26 cellular contexts compared by ENCODE assay signal in the genomic region with DNA sequence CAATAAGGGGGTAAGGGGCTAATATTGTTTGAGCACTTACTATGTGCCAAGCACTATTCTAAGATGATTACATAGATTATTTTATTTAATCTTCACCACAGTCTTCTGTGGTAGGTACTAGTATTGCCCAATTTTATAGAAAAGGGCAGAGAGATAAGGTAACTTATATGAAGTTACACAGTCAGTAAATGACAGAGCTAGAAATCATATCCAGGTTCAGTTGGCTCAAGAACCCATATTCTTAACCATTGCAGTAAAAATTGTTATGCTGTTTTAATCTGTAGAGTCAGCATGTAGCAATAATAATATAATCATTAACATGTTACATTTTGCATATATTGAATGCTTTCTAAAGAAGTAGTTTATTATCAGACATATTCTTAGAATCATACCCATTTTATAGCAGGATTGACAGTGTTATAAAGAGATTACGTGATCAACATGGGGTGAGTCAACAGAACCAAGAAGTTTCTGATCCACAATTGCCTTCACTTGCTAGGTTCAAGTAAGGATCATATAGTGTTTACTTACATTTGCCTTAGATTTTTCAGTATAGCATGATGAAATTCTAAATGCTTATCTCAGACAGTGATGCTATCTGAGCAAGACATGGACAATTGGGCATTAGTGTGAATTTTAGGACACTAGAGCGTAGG.
"Had no signal": no experiment of that assay in that cellular context is flagged by ENCODE, and none has a peak within 500 bp of the region (broad histone marks: within the 10 kb centered on the region; RNA-seq: fewer than 3 reads in every experiment).

No MANE protein-coding gene starts in this region.

- H3K27me3 ChIP-seq: ovary, right atrium auricular region, right lobe of liver, stomach, suprapubic skin, tibial artery, uterus had no signal

- H3K36me3 ChIP-seq: left ventricle myocardium inferior, ovary, right atrium auricular region, right lobe of liver, suprapubic skin, thoracic aorta, uterus had no signal

- H3K9me3 Mint-ChIP-seq: immature natural killer cell; mesothelial cell of epicardium; naive thymus-derived CD4-positive, alpha-beta T cell; stimulated activated naive B cell treated with anti-CD40 and anti-IgM and Interleukin-4, amounts not matched to agents 10 μg/mL and 1 μg/mL and 100 μg/mL, for 72 hours; type B pancreatic cell had no signal

- ATAC-seq: naive thymus-derived CD4-positive, alpha-beta T cell; natural killer cell treated with Interleukin-12 subunit alpha and Interleukin-12 subunit beta and Interleukin-15 and Interleukin-18, amount 100 ng/mL, for 72 hours; right lobe of liver; stimulated activated naive B cell treated with anti-CD40 and anti-IgM and Interleukin-4, amounts not matched to agents 10 μg/mL and 1 μg/mL and 100 μg/mL, for 72 hours; stimulated activated naive CD8-positive, alpha-beta T cell treated with anti-CD3 and anti-CD28 coated beads, Interleukin-15, Interleukin-2, amounts not matched to agents 100 U/mL and 50 U/mL, for 24 hours had no signal

- FAIRE-seq: islet of Langerhans, kidney had no signal

- DNase-seq: hypothalamus; immature natural killer cell; kidney; left ventricle myocardium inferior; mesendoderm; naive thymus-derived CD4-positive, alpha-beta T cell; ovary; right lobe of liver; stimulated activated CD4-positive, alpha-beta T cell treated with anti-CD3 and anti-CD28 coated beads, Interleukin-12 subunit alpha, Interleukin-12 subunit beta, amount 100 ng/mL, for 4 hours; stimulated activated CD4-positive, alpha-beta T cell treated with anti-CD3 and anti-CD28 coated beads, Interleukin-15, amount 100 ng/mL, for 24 hours; stimulated activated CD4-positive, alpha-beta T cell treated with anti-CD3 and anti-CD28 coated beads, Interleukin-2, amount 100 ng/mL, for 24 hours; stimulated activated CD4-positive, alpha-beta T cell treated with anti-CD3 and anti-CD28 coated beads, Interleukin-4, amount 100 ng/mL, for 1 hour; stimulated activated naive B cell treated with anti-CD40 and anti-IgM and Interleukin-4, amounts not matched to agents 10 μg/mL and 1 μg/mL and 100 μg/mL, for 72 hours; stimulated activated naive CD8-positive, alpha-beta T cell treated with anti-CD3 and anti-CD28 coated beads, Interleukin-15, Interleukin-2, amounts not matched to agents 100 U/mL and 50 U/mL, for 24 hours; stomach; tibial artery; uterus had no signal

- H3K9me3 ChIP-seq: left ventricle myocardium inferior, ovary, right atrium auricular region, right lobe of liver, stomach, suprapubic skin, thoracic aorta, tibial artery, uterus had no signal

- H3K4me1 ChIP-seq: left ventricle myocardium inferior, right atrium auricular region, tibial artery, uterus had no signal

- H3K4me3 Mint-ChIP-seq: mesothelial cell of epicardium; naive thymus-derived CD4-positive, alpha-beta T cell; natural killer cell treated with Interleukin-12 subunit alpha and Interleukin-12 subunit beta and Interleukin-15 and Interleukin-18, amount 100 ng/mL, for 72 hours; stimulated activated naive B cell treated with anti-CD40 and anti-IgM and Interleukin-4, amounts not matched to agents 10 μg/mL and 1 μg/mL and 100 μg/mL, for 72 hours; type B pancreatic cell had no signal

- H3K27me3 Mint-ChIP-seq: natural killer cell treated with Interleukin-12 subunit alpha and Interleukin-12 subunit beta and Interleukin-15 and Interleukin-18, amount 100 ng/mL, for 72 hours; progenitor cell of endocrine pancreas; stimulated activated naive B cell treated with anti-CD40 and anti-IgM and Interleukin-4, amounts not matched to agents 10 μg/mL and 1 μg/mL and 100 μg/mL, for 72 hours; type B pancreatic cell had no signal

- H3K4me3 ChIP-seq: left ventricle myocardium inferior, lung, ovary, right atrium auricular region, right lobe of liver, stomach, suprapubic skin, thoracic aorta, tibial artery, uterus had no signal

- H3K27ac Mint-ChIP-seq: immature natural killer cell; mesothelial cell of epicardium; naive thymus-derived CD4-positive, alpha-beta T cell; progenitor cell of endocrine pancreas; stimulated activated naive B cell treated with anti-CD40 and anti-IgM and Interleukin-4, amounts not matched to agents 10 μg/mL and 1 μg/mL and 100 μg/mL, for 72 hours; type B pancreatic cell had no signal

- H3K27ac ChIP-seq: left ventricle myocardium inferior, ovary, right atrium auricular region, right lobe of liver, stomach, suprapubic skin, thoracic aorta, tibial artery, uterus had no signal
